ENCODE assay signal across 1 cellular context in genomic region chr3:184314363-184314699, GRCh38.
TF ChIP-seq lines count a peak whose summit lies in the region.

Gene EIF4G1, plus strand, starts transcription at chr3:184314606. Its CDS starts 1,191 bp downstream, at chr3:184315797.

TF ChIP-seq in K562, 482 proteins besides CTCF, POLR2A, EP300 and RAD21 (continued from another document):
- TF ChIP-seq, protein P1, sequence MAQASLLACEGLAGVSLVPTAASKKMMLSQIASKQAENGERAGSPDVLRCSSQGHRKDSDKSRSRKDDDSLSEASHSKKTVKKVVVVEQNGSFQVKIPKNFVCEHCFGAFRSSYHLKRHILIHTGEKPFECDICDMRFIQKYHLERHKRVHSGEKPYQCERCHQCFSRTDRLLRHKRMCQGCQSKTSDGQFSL (CRISPR knock-in tag; IDR thresholded peaks at IDR 0.05), result peak; percentile 80
- TF ChIP-seq, protein P1 (tag; IDR thresholded peaks at IDR 0.05), result no peak
- TF ChIP-seq BHLHE40 (IDR thresholded peaks at IDR 0.05; ENCODE audit: low read length) (peak; percentile 91), EGR1 (conservative IDR thresholded peaks at IDR 0.05) (peak; percentile 65; the same call in 1 of the 2 replicates), ZKSCAN3 (CRISPR knock-in tag; IDR thresholded peaks at IDR 0.05) (no peak), FOS (IDR thresholded peaks at IDR 0.05; ENCODE audit: extremely low read depth, insufficient read length) (peak; percentile 9), ZNF146 (CRISPR knock-in tag; IDR thresholded peaks at IDR 0.05; ENCODE audit: unreplicated experiment) (no peak), CHD1 (IDR thresholded peaks at IDR 0.05; ENCODE audit: low read length) (no peak), TAF15 (IDR thresholded peaks at IDR 0.05; ENCODE audit: low read depth, low read length) (no peak), NRF1 (conservative IDR thresholded peaks at IDR 0.05 in 1 of 2, IDR thresholded peaks at IDR 0.05 in 1 of 2) (peak; percentile 90 to 91), L3MBTL2 (IDR thresholded peaks at IDR 0.05) (0 out of 2 replicates have a peak, but pooled peaks have one; percentile 51), TOE1 (IDR thresholded peaks at IDR 0.05; ENCODE audit: borderline replicate concordance) (peak; percentile 97), TOE1 (CRISPR knock-in tag; IDR thresholded peaks at IDR 0.05; ENCODE audit: borderline replicate concordance, low read depth) (no peak), PCBP2 (IDR thresholded peaks at IDR 0.05; ENCODE audit: low read depth, low read length, poor library complexity, severe bottlenecking) (peak; percentile 3), ZNF764 (CRISPR knock-in tag; IDR thresholded peaks at IDR 0.05; ENCODE audit: low read depth) (no peak), MEIS2 (IDR thresholded peaks at IDR 0.05; ENCODE audit: partially characterized antibody) (peak; percentile 66), CHD2 (IDR thresholded peaks at IDR 0.05; ENCODE audit: low read depth, low read length) (peak; percentile 24; the same call in 1 of the 2 replicates), VEZF1 (CRISPR knock-in tag; IDR thresholded peaks at IDR 0.05) (no peak), MGA (IDR thresholded peaks at IDR 0.05) (0 out of 2 replicates have a peak, but pooled peaks have one; percentile 42), MXD1 (CRISPR knock-in tag; IDR thresholded peaks at IDR 0.05; ENCODE audit: borderline replicate concordance, poor library complexity, severe bottlenecking) (peak; percentile 46), JUN (IDR thresholded peaks at IDR 0.05; ENCODE audit: borderline replicate concordance, low read depth, low read length) (peak; percentile 49; the same call in 1 of the 2 replicates), JUN (CRISPR knock-in tag; IDR thresholded peaks at IDR 0.05; ENCODE audit: borderline replicate concordance) (no peak), TFE3 (CRISPR knock-in tag; IDR thresholded peaks at IDR 0.05) (peak; percentile 99), RNF2 (IDR thresholded peaks at IDR 0.05) (no peak), TBP (optimal IDR thresholded peaks at IDR 0.05; ENCODE audit: low read depth, low read length) (peak; percentile 87), ZNF785 (CRISPR knock-in tag; IDR thresholded peaks at IDR 0.05) (no peak), ZNF696 (CRISPR knock-in tag; conservative IDR thresholded peaks at IDR 0.05) (no peak)
- TF ChIP-seq, protein P2, sequence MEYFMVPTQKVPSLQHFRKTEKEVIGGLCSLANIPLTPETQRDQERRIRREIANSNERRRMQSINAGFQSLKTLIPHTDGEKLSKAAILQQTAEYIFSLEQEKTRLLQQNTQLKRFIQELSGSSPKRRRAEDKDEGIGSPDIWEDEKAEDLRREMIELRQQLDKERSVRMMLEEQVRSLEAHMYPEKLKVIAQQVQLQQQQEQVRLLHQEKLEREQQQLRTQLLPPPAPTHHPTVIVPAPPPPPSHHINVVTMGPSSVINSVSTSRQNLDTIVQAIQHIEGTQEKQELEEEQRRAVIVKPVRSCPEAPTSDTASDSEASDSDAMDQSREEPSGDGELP (CRISPR knock-in tag; IDR thresholded peaks at IDR 0.05; ENCODE audit: borderline replicate concordance), result peak; percentile 26; the same call in 1 of the 2 replicates
- TF ChIP-seq, protein P3, sequence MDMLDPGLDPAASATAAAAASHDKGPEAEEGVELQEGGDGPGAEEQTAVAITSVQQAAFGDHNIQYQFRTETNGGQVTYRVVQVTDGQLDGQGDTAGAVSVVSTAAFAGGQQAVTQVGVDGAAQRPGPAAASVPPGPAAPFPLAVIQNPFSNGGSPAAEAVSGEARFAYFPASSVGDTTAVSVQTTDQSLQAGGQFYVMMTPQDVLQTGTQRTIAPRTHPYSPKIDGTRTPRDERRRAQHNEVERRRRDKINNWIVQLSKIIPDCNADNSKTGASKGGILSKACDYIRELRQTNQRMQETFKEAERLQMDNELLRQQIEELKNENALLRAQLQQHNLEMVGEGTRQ (CRISPR knock-in tag; IDR thresholded peaks at IDR 0.05), result peak; percentile 99
- TF ChIP-seq, protein P4, sequence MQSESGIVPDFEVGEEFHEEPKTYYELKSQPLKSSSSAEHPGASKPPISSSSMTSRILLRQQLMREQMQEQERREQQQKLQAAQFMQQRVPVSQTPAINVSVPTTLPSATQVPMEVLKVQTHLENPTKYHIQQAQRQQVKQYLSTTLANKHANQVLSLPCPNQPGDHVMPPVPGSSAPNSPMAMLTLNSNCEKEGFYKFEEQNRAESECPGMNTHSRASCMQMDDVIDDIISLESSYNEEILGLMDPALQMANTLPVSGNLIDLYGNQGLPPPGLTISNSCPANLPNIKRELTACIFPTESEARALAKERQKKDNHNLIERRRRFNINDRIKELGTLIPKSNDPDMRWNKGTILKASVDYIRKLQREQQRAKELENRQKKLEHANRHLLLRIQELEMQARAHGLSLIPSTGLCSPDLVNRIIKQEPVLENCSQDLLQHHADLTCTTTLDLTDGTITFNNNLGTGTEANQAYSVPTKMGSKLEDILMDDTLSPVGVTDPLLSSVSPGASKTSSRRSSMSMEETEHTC (IDR thresholded peaks at IDR 0.05), result peak; percentile 36; the same call in 1 of the 2 replicates
- TF ChIP-seq, protein P5, sequence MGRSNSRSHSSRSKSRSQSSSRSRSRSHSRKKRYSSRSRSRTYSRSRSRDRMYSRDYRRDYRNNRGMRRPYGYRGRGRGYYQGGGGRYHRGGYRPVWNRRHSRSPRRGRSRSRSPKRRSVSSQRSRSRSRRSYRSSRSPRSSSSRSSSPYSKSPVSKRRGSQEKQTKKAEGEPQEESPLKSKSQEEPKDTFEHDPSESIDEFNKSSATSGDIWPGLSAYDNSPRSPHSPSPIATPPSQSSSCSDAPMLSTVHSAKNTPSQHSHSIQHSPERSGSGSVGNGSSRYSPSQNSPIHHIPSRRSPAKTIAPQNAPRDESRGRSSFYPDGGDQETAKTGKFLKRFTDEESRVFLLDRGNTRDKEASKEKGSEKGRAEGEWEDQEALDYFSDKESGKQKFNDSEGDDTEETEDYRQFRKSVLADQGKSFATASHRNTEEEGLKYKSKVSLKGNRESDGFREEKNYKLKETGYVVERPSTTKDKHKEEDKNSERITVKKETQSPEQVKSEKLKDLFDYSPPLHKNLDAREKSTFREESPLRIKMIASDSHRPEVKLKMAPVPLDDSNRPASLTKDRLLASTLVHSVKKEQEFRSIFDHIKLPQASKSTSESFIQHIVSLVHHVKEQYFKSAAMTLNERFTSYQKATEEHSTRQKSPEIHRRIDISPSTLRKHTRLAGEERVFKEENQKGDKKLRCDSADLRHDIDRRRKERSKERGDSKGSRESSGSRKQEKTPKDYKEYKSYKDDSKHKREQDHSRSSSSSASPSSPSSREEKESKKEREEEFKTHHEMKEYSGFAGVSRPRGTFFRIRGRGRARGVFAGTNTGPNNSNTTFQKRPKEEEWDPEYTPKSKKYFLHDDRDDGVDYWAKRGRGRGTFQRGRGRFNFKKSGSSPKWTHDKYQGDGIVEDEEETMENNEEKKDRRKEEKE (IDR thresholded peaks at IDR 0.05; ENCODE audit: borderline replicate concordance in 1 of 2, control insufficient read depth in 1 of 2, low read depth in 2 of 2, low read length in 1 of 2), result no peak
